In the genomic region with DNA sequence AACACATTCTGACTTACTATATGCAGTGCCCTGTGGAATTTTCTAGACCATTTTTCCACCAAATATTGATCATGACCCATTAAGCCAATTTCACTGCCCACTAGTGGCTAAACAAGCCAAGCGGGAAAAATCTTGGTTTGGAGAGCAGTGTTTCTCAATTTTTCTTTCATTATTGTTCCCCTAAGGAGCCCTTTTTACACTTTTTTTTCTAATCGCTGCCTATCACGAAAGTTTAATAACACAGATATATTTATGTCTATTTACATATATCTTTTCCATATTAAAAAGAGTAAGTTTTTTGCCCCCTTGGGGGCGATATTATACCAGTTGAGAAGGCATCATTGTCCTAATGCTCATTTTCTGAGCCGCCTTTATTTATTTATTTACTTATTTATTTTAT, we compare ENCODE assay signal across 8 cellular contexts. TPM values are rescaled to one million over a fixed set of nuclear protein-coding genes. Genes with fewer than 3 reads are reported as not detected.
DNase-seq lines count a peak whose midpoint lies in the region; FAIRE-seq and TF ChIP-seq lines count a peak whose summit lies in the region.
"Had no signal": no experiment of that assay in that cellular context is flagged by ENCODE, and none has a peak within 500 bp of the region (broad histone marks: within the 10 kb centered on the region; RNA-seq: fewer than 3 reads in every experiment).

No MANE protein-coding gene starts in this region.

- H3K27ac ChIP-seq in ovary: no peak overlapping the region

- TF ChIP-seq CTCF in ovary (IDR thresholded peaks at IDR 0.05) (peak; percentile 16 to 44 (median 35)), Caco-2 (IDR thresholded peaks at IDR 0.05; ENCODE audit: insufficient read depth in 1 of 2, low read depth in 1 of 2, low read length in 1 of 2, severe bottlenecking in 1 of 2, unreplicated experiment in 1 of 2) (peak in 1 of 2 experiments; percentile 56)

- H3K4me3 Mint-ChIP-seq in Caco-2 (ENCODE audit: unreplicated experiment): no peak overlapping the region

- no peaks in the 10 kb centered on the region for H3K27me3 Mint-ChIP-seq in Caco-2 (ENCODE audit: insufficient read depth, unreplicated experiment)

- H3K4me1 Mint-ChIP-seq in Caco-2 (ENCODE audit: low read depth, unreplicated experiment): no peaks in the 10 kb centered on the region

- WGBS in ovary, 3 donors: 6 to 19% (median 12%) methylated on average over 5 of the region's 5 CpGs

- no peak for TF ChIP-seq EP300 in ovary (IDR thresholded peaks at IDR 0.05)

- no peak overlapping the region for H3K4me3 ChIP-seq in ovary
- H3K4me3 ChIP-seq in Caco-2 (ENCODE audit: low read depth, low read length): no peak overlapping the region

- no TSS peak for BruUV-seq in Caco-2 (replicated peaks; lab: Mats Ljungman, UMichigan)

- DNase-seq in NAMALWA (ENCODE audit: low spot score) (peak; percentile 63), dermis blood vessel endothelial cell (peak; percentile 68), ovary (no peak), Caco-2 (no peak), globus pallidus (ENCODE audit: low spot score) (no peak), anterior cingulate cortex (lab: John Stamatoyannopoulos, UW) (no peak)
- DNase-seq: NCI-H2171 treated with DMSO at 0.1 percent for 48 hours had no signal

- H3K27me3 ChIP-seq in ovary (no peaks in the 10 kb centered on the region), Caco-2 (replicated peaks; ENCODE audit: control insufficient read depth, insufficient read depth, low read length) (no peaks in the 10 kb centered on the region)

- intact Hi-C loops in ovary (cut with DNase I) (no loop called here), Caco-2 (cut with micrococcal nuclease; ENCODE audit: unreplicated experiment) (no loop called here)

- H3K27ac Mint-ChIP-seq in Caco-2 (ENCODE audit: unreplicated experiment): no peak overlapping the region

- TF ChIP-seq POLR2A in ovary (IDR thresholded peaks at IDR 0.05): no peak

- H3K9me3 Mint-ChIP-seq in Caco-2 (ENCODE audit: unreplicated experiment): no peaks in the 10 kb centered on the region

- CTCF ChIA-PET in Caco-2 (lab: Charles Lee): interaction anchor here (0.6 to 0.9 kb wide), 2 partner anchors 10 to 1101 kb away, joined by 3 to 4 read pairs; no protein-coding TSS in a partner anchor

- POLR2A ChIA-PET in Caco-2 (lab: Charles Lee): no interaction called here

- FAIRE-seq in G401.6 (lab: Jason Lieb, UNC): peak; percentile 90

- no peaks in the 10 kb centered on the region for H3K36me3 Mint-ChIP-seq in Caco-2 (ENCODE audit: insufficient read depth, unreplicated experiment)

- H3K4me1 ChIP-seq in ovary (ENCODE audit: insufficient read depth) (no peaks in the 10 kb centered on the region), Caco-2 (no peaks in the 10 kb centered on the region)

- H3K9me3 ChIP-seq in ovary: no peaks in the 10 kb centered on the region
- no peaks in the 10 kb centered on the region for H3K9me3 ChIP-seq in Caco-2

- H3K36me3 ChIP-seq in ovary (no peaks in the 10 kb centered on the region), Caco-2 (ENCODE audit: control insufficient read depth, insufficient read depth, low read length) (no peaks in the 10 kb centered on the region)

RNA-seq across cellular contexts. Expression of gene TLCD3B, which starts 10.8 kb away (rescaled TPM):
- total RNA-seq in dermis blood vessel endothelial cell (0.47 TPM in 1 of 2 replicates, not detected in the other), ovary (under 1 TPM in 1 of 7 donors, not detected in 6; 0.15 TPM), Caco-2 (2022) (0.48 and 0.60 TPM in 2 replicates)
- polyA plus RNA-seq in ovary: not detected

RNA-seq across cellular contexts. Expression of gene C16orf92, which starts 18.8 kb away (rescaled TPM):
- total RNA-seq in dermis blood vessel endothelial cell: not detected in 2 replicates
- total RNA-seq in ovary: not detected
- not detected for polyA plus RNA-seq in ovary
- total RNA-seq in Caco-2 (2022): not detected in 2 replicates

RNA-seq across cellular contexts. Expression of gene ALDOA, which starts 23.7 kb away (rescaled TPM):
- total RNA-seq in dermis blood vessel endothelial cell: 286 and 586 TPM in 2 replicates
- 1,000 to 10,000 TPM in 1 of 7 donors, 100 to 1,000 TPM in 6; 395 to 1,259 (median 847) TPM for total RNA-seq in ovary
- polyA plus RNA-seq in ovary: 100 to 1,000 TPM; 252 to 522 TPM
- 675 and 802 TPM in 2 replicates for total RNA-seq in Caco-2 (2022)

RNA-seq across cellular contexts. Expression of gene DOC2A, which starts 31.0 kb away (rescaled TPM):
- total RNA-seq in dermis blood vessel endothelial cell: 0.47 and 2.0 TPM in 2 replicates
- 1 to 10 TPM; 1.4 to 7.2 (median 4.7) TPM for total RNA-seq in ovary
- polyA plus RNA-seq in ovary: 1 to 10 TPM; 1.5 to 3.2 TPM
- total RNA-seq in Caco-2 (2022): 3.5 and 4.5 TPM in 2 replicates

RNA-seq across cellular contexts. Expression of gene PPP4C, which starts 34.0 kb away (rescaled TPM):
- total RNA-seq in dermis blood vessel endothelial cell: 220 and 256 TPM in 2 replicates
- total RNA-seq in ovary: 10 to 100 TPM; 21.9 to 55.8 (median 49.1) TPM
- 10 to 100 TPM; 13.7 to 58.8 TPM for polyA plus RNA-seq in ovary
- 130 and 134 TPM in 2 replicates for total RNA-seq in Caco-2 (2022)

Comparison
In these comparisons a context has a peak if more than half of its experiments do, and no peak if none do; other contexts are left out.
1. DNase-seq: peak in NAMALWA (single experiment) and dermis blood vessel endothelial cell (single experiment); none in ovary (0 of 5), Caco-2 (0 of 2), globus pallidus (single experiment) and anterior cingulate cortex (0 of 58).